ENCODE assay signal across 19 cellular contexts in the genomic region with DNA sequence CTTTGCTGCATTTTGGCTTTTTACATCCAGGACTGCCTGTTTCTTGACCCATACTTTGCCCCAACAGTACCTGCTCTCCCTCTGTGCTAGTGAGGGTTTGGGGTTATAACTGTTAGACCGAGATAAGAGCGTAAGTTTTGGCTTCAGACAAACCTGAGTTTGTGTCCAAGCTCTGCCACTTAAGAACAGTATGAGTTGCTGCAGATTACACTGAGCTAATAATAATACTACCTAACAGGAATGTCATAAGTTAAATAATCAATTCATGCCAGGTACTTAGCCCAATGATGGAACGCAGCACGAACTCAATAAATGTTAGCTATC.
DNase-seq lines count a peak whose midpoint lies in the region; ATAC-seq, FAIRE-seq and TF ChIP-seq lines count a peak whose summit lies in the region.
"Had no signal": no experiment of that assay in that cellular context is flagged by ENCODE, and none has a peak within 500 bp of the region (broad histone marks: within the 10 kb centered on the region; RNA-seq: fewer than 3 reads in every experiment).

No MANE protein-coding gene starts in this region.

- TF ChIP-seq POLR2A in K562 (conservative IDR thresholded peaks at IDR 0.05): no peak

- CTCF ChIA-PET in K562 (lab: Yijun Ruan, JAX; ENCODE audit: low intra/inter-chr PET ratio): no interaction called here
- CTCF ChIA-PET in CD8-positive, alpha-beta T cell (lab: Charles Lee): no interaction called here

- no peaks in the 10 kb centered on the region for H3K79me2 ChIP-seq in K562 (ENCODE audit: control insufficient read depth, insufficient read depth, low read length)

- ATAC-seq in Right ventricle myocardium inferior (peak; percentile 60), K562 (peak; percentile 81), right cardiac atrium (no peak)
- no peak for ATAC-seq in CD8-positive, alpha-beta T cell
- ATAC-seq: Panc1 had no signal

- no peak for TF ChIP-seq RAD21 in K562 (CRISPR knock-in tag; conservative IDR thresholded peaks at IDR 0.05 in 1 of 2, IDR thresholded peaks at IDR 0.05 in 1 of 2)

- no peak overlapping the region for H3K27ac Mint-ChIP-seq in glutamatergic neuron (ENCODE audit: unreplicated experiment)
- H3K27ac Mint-ChIP-seq in CD8-positive, alpha-beta T cell: no peak overlapping the region
- H3K27ac Mint-ChIP-seq: CD4-positive, alpha-beta memory T cell had no signal

- no peaks in the 10 kb centered on the region for H3K9me3 Mint-ChIP-seq in glutamatergic neuron (ENCODE audit: unreplicated experiment)
- no peaks in the 10 kb centered on the region for H3K9me3 Mint-ChIP-seq in CD8-positive, alpha-beta T cell

- in situ Hi-C loops in K562 (cut with MboI): no loop called here

- no peak overlapping the region for H3K4me3 Mint-ChIP-seq in glutamatergic neuron (ENCODE audit: unreplicated experiment)
- no peak overlapping the region for H3K4me3 Mint-ChIP-seq in CD8-positive, alpha-beta T cell
- H3K4me3 Mint-ChIP-seq: CD4-positive, alpha-beta memory T cell had no signal

- no TSS peak for BruUV-seq in K562 (replicated peaks; lab: Mats Ljungman, UMichigan)

- no peak for TF ChIP-seq CTCF in K562 (IDR thresholded peaks at IDR 0.05 in 2 of 3, conservative IDR thresholded peaks at IDR 0.05 in 1 of 3; ENCODE audit: insufficient read depth in 2 of 3, low read depth in 1 of 3, low read length in 3 of 3)
- TF ChIP-seq CTCF in glutamatergic neuron (IDR thresholded peaks at IDR 0.05; ENCODE audit: partially characterized antibody, unreplicated experiment): no peak
- TF ChIP-seq CTCF in CD8-positive, alpha-beta T cell (IDR thresholded peaks at IDR 0.05): no peak

- FAIRE-seq in K562 (lab: Jason Lieb, UNC) (peak; percentile 78), HTR-8/SVneo (lab: Jason Lieb, UNC) (no peak)
- FAIRE-seq: D721Med had no signal

- H3K27me3 Mint-ChIP-seq in glutamatergic neuron (ENCODE audit: unreplicated experiment): no peaks in the 10 kb centered on the region
- H3K27me3 Mint-ChIP-seq in CD8-positive, alpha-beta T cell (ENCODE audit: low read depth): peaks cover 11% of the 10 kb centered on the region

- no peaks in the 10 kb centered on the region for H3K36me3 Mint-ChIP-seq in glutamatergic neuron (ENCODE audit: unreplicated experiment)
- no peaks in the 10 kb centered on the region for H3K36me3 Mint-ChIP-seq in CD8-positive, alpha-beta T cell
- H3K36me3 Mint-ChIP-seq: CD4-positive, alpha-beta memory T cell had no signal

- no peaks in the 10 kb centered on the region for H4K20me1 ChIP-seq in K562 (replicated peaks; ENCODE audit: control insufficient read depth, insufficient read depth, low read length)

- TF ChIP-seq EP300 in K562 (IDR thresholded peaks at IDR 0.05; ENCODE audit: low read length): peak; percentile 57; the same call in 1 of the 2 replicates

- H2AFZ ChIP-seq in K562 (ENCODE audit: low read depth, low read length): no peak overlapping the region; the same call in 1 of the 2 replicates

- no peak for DNase-seq in Right ventricle myocardium inferior (ENCODE audit: missing footprints)
- DNase-seq in cardiac septum (ENCODE audit: low spot score): no peak
- peak; percentile 10 to 59 (median 27) for DNase-seq in K562 (ENCODE audit: extremely low read depth in 1 of 4, low spot score in 3 of 4)
- no peak for DNase-seq in right cardiac atrium
- no peak for DNase-seq in HTR-8/SVneo (ENCODE audit: insufficient read length, low spot score)
- DNase-seq in hepatic stellate cell (ENCODE audit: low spot score): no peak
- no peak for DNase-seq in glutamatergic neuron
- no peak for DNase-seq in CD8-positive, alpha-beta T cell
- DNase-seq: 8988T; CD4-positive, alpha-beta memory T cell; DMS79; KG1; NCI-H1092; NCI-H2107; NCI-H2227 treated with DMSO at 0.1 percent for 48 hours; NCI-H524 treated with DMSO at 0.1 percent for 48 hours had no signal

- POLR2A ChIA-PET in K562 (lab: Yijun Ruan, JAX): interaction anchor here (1.0 to 1.1 kb wide), 2 partner anchors 17 to 28 kb away, joined by 3 read pairs; no protein-coding TSS in a partner anchor
- POLR2A ChIA-PET in CD8-positive, alpha-beta T cell (lab: Charles Lee): no interaction called here

- H3K4me3 ChIP-seq in K562 (no peak overlapping the region), right cardiac atrium (ENCODE audit: low read length) (no peak overlapping the region)
- no peak overlapping the region for H3K4me3 ChIP-seq in CD8-positive, alpha-beta T cell (ENCODE audit: low read depth, low read length)
- H3K4me3 ChIP-seq: HAP-1 had no signal

- no peaks in the 10 kb centered on the region for H3K9me1 ChIP-seq in K562 (ENCODE audit: control insufficient read depth, insufficient read depth, low read length)

- peak overlapping the region; percentile 48 for H3K27ac ChIP-seq in K562 (ENCODE audit: extremely low read depth, low read depth, low read length)
- H3K27ac ChIP-seq in right cardiac atrium (ENCODE audit: low read length): peak overlapping the region; percentile 55
- no peak overlapping the region for H3K27ac ChIP-seq in CD8-positive, alpha-beta T cell (ENCODE audit: low read depth, low read length)

- peak overlapping the region; percentile 53 for H3K4me2 ChIP-seq in K562 (ENCODE audit: insufficient read depth, low read length)

- no peaks in the 10 kb centered on the region for H3K4me1 Mint-ChIP-seq in glutamatergic neuron (ENCODE audit: low read depth, unreplicated experiment)
- no peaks in the 10 kb centered on the region for H3K4me1 Mint-ChIP-seq in CD8-positive, alpha-beta T cell (ENCODE audit: low read depth)
- H3K4me1 Mint-ChIP-seq: CD4-positive, alpha-beta memory T cell had no signal

- H3K4me1 ChIP-seq in K562 (replicated peaks in 1 of 2; ENCODE audit: control insufficient read depth in 2 of 2, insufficient read depth in 2 of 2, low read length in 2 of 2) (peaks cover 4 to 31% of the 10 kb centered on the region in 2 experiments; a peak in 3 of 5 replicates), right cardiac atrium (ENCODE audit: control insufficient read depth, insufficient read depth, low read length) (peaks cover 2% of the 10 kb centered on the region)
- H3K4me1 ChIP-seq in CD8-positive, alpha-beta T cell (ENCODE audit: insufficient read depth, low read length): no peaks in the 10 kb centered on the region
- H3K4me1 ChIP-seq: HAP-1 had no signal

- 6% methylated on average over 4 of the region's 4 CpGs for WGBS in K562 (ENCODE audit: insufficient coverage, low coverage, missing lambda C conversion rate)
- WGBS in right cardiac atrium: 74% methylated on average over 4 of the region's 4 CpGs

- H3K27me3 ChIP-seq in K562 (ENCODE audit: control insufficient read depth in 2 of 2, insufficient read depth in 2 of 2, low read length in 2 of 2): no peaks in the 10 kb centered on the region
- H3K27me3 ChIP-seq in right cardiac atrium (ENCODE audit: control insufficient read depth, insufficient read depth): no peaks in the 10 kb centered on the region
- H3K27me3 ChIP-seq in CD8-positive, alpha-beta T cell (ENCODE audit: insufficient read depth, low read length): no peaks in the 10 kb centered on the region

- H3K9me3 ChIP-seq in K562 (replicated peaks; ENCODE audit: control insufficient read depth, insufficient read depth, low read depth, low read length) (no peaks in the 10 kb centered on the region), right cardiac atrium (ENCODE audit: control insufficient read depth, low read length) (no peaks in the 10 kb centered on the region)
- no peaks in the 10 kb centered on the region for H3K9me3 ChIP-seq in CD8-positive, alpha-beta T cell (ENCODE audit: low read length)
- H3K9me3 ChIP-seq: HAP-1 had no signal

- no peaks in the 10 kb centered on the region for H3K36me3 ChIP-seq in K562 (ENCODE audit: control insufficient read depth, insufficient read depth, low read length)
- H3K36me3 ChIP-seq in CD8-positive, alpha-beta T cell (ENCODE audit: insufficient read depth, low read length): no peaks in the 10 kb centered on the region
- H3K36me3 ChIP-seq: HAP-1 had no signal

- no peak overlapping the region; a peak in 1 of 4 replicates for H3K9ac ChIP-seq in K562 (ENCODE audit: insufficient read depth in 1 of 2, low read depth in 2 of 2, low read length in 2 of 2)

- intact Hi-C loops in Right ventricle myocardium inferior (cut with DNase I): no loop called here
- intact Hi-C loops in cardiac septum (cut with DNase I): no loop called here
- intact Hi-C loops in K562 (cut with micrococcal nuclease): no loop called here
- intact Hi-C loops in right cardiac atrium (cut with DNase I): no loop called here
- intact Hi-C loops in CD8-positive, alpha-beta T cell (cut with DNase I, micrococcal nuclease): no loop called here

TF ChIP-seq in K562, 482 proteins besides CTCF, POLR2A, EP300 and RAD21 (continues in another document):
- TF ChIP-seq ZKSCAN3 (CRISPR knock-in tag; IDR thresholded peaks at IDR 0.05) (no peak), ERF (CRISPR knock-in tag; IDR thresholded peaks at IDR 0.05) (no peak), ZNF699 (CRISPR knock-in tag; IDR thresholded peaks at IDR 0.05; ENCODE audit: insufficient replicate concordance) (no peak)
- TF ChIP-seq, protein P1, sequence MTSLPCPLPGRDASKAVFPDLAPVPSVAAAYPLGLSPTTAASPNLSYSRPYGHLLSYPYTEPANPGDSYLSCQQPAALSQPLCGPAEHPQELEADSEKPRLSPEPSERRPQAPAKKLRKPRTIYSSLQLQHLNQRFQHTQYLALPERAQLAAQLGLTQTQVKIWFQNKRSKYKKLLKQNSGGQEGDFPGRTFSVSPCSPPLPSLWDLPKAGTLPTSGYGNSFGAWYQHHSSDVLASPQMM (CRISPR knock-in tag; IDR thresholded peaks at IDR 0.05): no peak
- TF ChIP-seq, protein P2, sequence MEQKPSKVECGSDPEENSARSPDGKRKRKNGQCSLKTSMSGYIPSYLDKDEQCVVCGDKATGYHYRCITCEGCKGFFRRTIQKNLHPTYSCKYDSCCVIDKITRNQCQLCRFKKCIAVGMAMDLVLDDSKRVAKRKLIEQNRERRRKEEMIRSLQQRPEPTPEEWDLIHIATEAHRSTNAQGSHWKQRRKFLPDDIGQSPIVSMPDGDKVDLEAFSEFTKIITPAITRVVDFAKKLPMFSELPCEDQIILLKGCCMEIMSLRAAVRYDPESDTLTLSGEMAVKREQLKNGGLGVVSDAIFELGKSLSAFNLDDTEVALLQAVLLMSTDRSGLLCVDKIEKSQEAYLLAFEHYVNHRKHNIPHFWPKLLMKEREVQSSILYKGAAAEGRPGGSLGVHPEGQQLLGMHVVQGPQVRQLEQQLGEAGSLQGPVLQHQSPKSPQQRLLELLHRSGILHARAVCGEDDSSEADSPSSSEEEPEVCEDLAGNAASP (IDR thresholded peaks at IDR 0.05): no peak

Comparison
In these comparisons a context has a peak if more than half of its experiments do, and no peak if none do; other contexts are left out.
1. ATAC-seq: peak in Right ventricle myocardium inferior (single experiment) and K562 (single experiment); none in right cardiac atrium (0 of 2) and CD8-positive, alpha-beta T cell (single experiment).
2. DNase-seq: peak in K562 (4 of 4); none in Right ventricle myocardium inferior (single experiment), cardiac septum (single experiment), right cardiac atrium (0 of 3), HTR-8/SVneo (single experiment), hepatic stellate cell (single experiment), glutamatergic neuron (single experiment) and CD8-positive, alpha-beta T cell (0 of 7).